ENCODE assay signal across 28 cellular contexts in genomic region chr20:25063546-25063945, GRCh38. TPM values are rescaled to one million over a fixed set of nuclear protein-coding genes. Genes with fewer than 3 reads are reported as not detected.
"Had no signal": no experiment of that assay in that cellular context is flagged by ENCODE, and none has a peak within 500 bp of the region (broad histone marks: within the 10 kb centered on the region; RNA-seq: fewer than 3 reads in every experiment).

No MANE protein-coding gene starts in this region.

- H3K4me1 ChIP-seq: foreskin keratinocyte had no signal

- H3K27me3 ChIP-seq: body of pancreas, pancreas had no signal

- H3K4me3 Mint-ChIP-seq: activated naive CD8-positive, alpha-beta T cell treated with anti-CD3 and anti-CD28 coated beads, Interleukin-2, amount 50 U/mL, for 24 hours; activated T-cell treated with anti-CD3 and anti-CD28 coated beads, Interleukin-2, amount 50 U/mL, for 4 hours; natural killer cell treated with Interleukin-12 subunit alpha and Interleukin-12 subunit beta and Interleukin-15 and Interleukin-18, amount 100 ng/mL, for 72 hours had no signal

- H3K36me3 ChIP-seq: left ventricle myocardium inferior, neutrophil, pancreas, WERI-Rb-1 had no signal

- H3K27ac ChIP-seq: foreskin keratinocyte, left ventricle myocardium inferior, neutrophil, pancreas, WERI-Rb-1 had no signal

- ATAC-seq: activated naive CD8-positive, alpha-beta T cell treated with anti-CD3 and anti-CD28 coated beads, Interleukin-2, amount 50 U/mL, for 24 hours; activated T-cell treated with anti-CD3 and anti-CD28 coated beads, Interleukin-2, amount 50 U/mL, for 4 hours; body of pancreas; foreskin keratinocyte; natural killer cell treated with Interleukin-12 subunit alpha and Interleukin-12 subunit beta and Interleukin-15 and Interleukin-18, amount 100 ng/mL, for 72 hours; pancreas had no signal

- H3K4me3 ChIP-seq: body of pancreas, left ventricle myocardium inferior, pancreas had no signal

- H3K36me3 Mint-ChIP-seq: natural killer cell treated with Interleukin-12 subunit alpha and Interleukin-12 subunit beta and Interleukin-15 and Interleukin-18, amount 100 ng/mL, for 72 hours had no signal

- DNase-seq: activated CD4-positive, alpha-beta T cell treated with anti-CD3 and anti-CD28 coated beads for 1 hour; activated CD4-positive, alpha-beta T cell treated with anti-CD3 and anti-CD28 coated beads, Interleukin-2, amount 50 U/mL, for 4 hours; activated CD8-positive, alpha-beta memory T cell treated with anti-CD3 and anti-CD28 coated beads for 24 hours; activated CD8-positive, alpha-beta memory T cell treated with anti-CD3 and anti-CD28 coated beads, Interleukin-2, amount 50 U/mL, for 4 hours; activated naive CD4-positive, alpha-beta T cell treated with anti-CD3 and anti-CD28 coated beads, Interleukin-2, amount 50 U/mL, for 16 hours; activated naive CD8-positive, alpha-beta T cell treated with anti-CD3 and anti-CD28 coated beads, Interleukin-2, amount 50 U/mL, for 24 hours; activated T-cell treated with anti-CD3 and anti-CD28 coated beads, Interleukin-2, amount 50 U/mL, for 4 hours; caudate nucleus; dermis blood vessel endothelial cell; effector CD8-positive, alpha-beta T cell; erythroblast; foreskin keratinocyte; left ventricle myocardium inferior; mammary epithelial cell; midbrain; stimulated activated CD4-positive, alpha-beta T cell treated with anti-CD3 and anti-CD28 coated beads, Interleukin-4, amount 100 ng/mL, for 24 hours; stimulated activated naive CD4-positive, alpha-beta T cell treated with Interleukin-2 at 50 U/mL for 16 hours; T-helper 1 cell; WERI-Rb-1 had no signal

- H3K27ac Mint-ChIP-seq: activated naive CD8-positive, alpha-beta T cell treated with anti-CD3 and anti-CD28 coated beads, Interleukin-2, amount 50 U/mL, for 24 hours; natural killer cell treated with Interleukin-12 subunit alpha and Interleukin-12 subunit beta and Interleukin-15 and Interleukin-18, amount 100 ng/mL, for 72 hours had no signal

- H3K9me3 Mint-ChIP-seq: activated naive CD8-positive, alpha-beta T cell treated with anti-CD3 and anti-CD28 coated beads, Interleukin-2, amount 50 U/mL, for 24 hours; activated T-cell treated with anti-CD3 and anti-CD28 coated beads, Interleukin-2, amount 50 U/mL, for 4 hours; natural killer cell treated with Interleukin-12 subunit alpha and Interleukin-12 subunit beta and Interleukin-15 and Interleukin-18, amount 100 ng/mL, for 72 hours had no signal

- H3K9me3 ChIP-seq: body of pancreas, left ventricle myocardium inferior, neutrophil, pancreas had no signal

RNA-seq across cellular contexts. Expression of gene VSX1, which starts 18.4 kb away (rescaled TPM):
- total RNA-seq: activated T-cell treated with anti-CD3 and anti-CD28 coated beads, Interleukin-2, amount 50 U/mL, for 4 hours; dermis blood vessel endothelial cell; fibroblast of lung; foreskin keratinocyte; glomerular endothelial cell; kidney epithelial cell; mammary epithelial cell; natural killer cell treated with Interleukin-12 subunit alpha and Interleukin-12 subunit beta and Interleukin-15 and Interleukin-18, amount 100 ng/mL, for 72 hours; subcutaneous adipose tissue; ureter had no signal
